In genomic region chr7:10412426-10413019, GRCh38 we compare ENCODE assay signal across 8 cellular contexts.
DNase-seq lines count a peak whose midpoint lies in the region; ATAC-seq, FAIRE-seq and TF ChIP-seq lines count a peak whose summit lies in the region.

No MANE protein-coding gene starts in this region.

- no peaks in the 10 kb centered on the region for H3K9me3 ChIP-seq in astrocyte (ENCODE audit: insufficient read depth, low read depth, low read length)

- no peaks in the 10 kb centered on the region for H3K36me3 ChIP-seq in astrocyte (ENCODE audit: insufficient read depth, low read length)

- no peaks in the 10 kb centered on the region for H3K27me3 ChIP-seq in astrocyte (ENCODE audit: insufficient read depth, low read length)

- no peak overlapping the region for H3K4me3 Mint-ChIP-seq in astrocyte (ENCODE audit: unreplicated experiment)

- no peak overlapping the region for H3K27ac ChIP-seq in astrocyte (ENCODE audit: low read depth, low read length)

- peak; percentile 58 for TF ChIP-seq CTCF in astrocyte (IDR thresholded peaks at IDR 0.05; ENCODE audit: insufficient read depth, low read depth, low read length)

- FAIRE-seq in astrocyte (lab: Jason Lieb, UNC): no peak

- H3K36me3 Mint-ChIP-seq in astrocyte (ENCODE audit: low read depth, unreplicated experiment): no peaks in the 10 kb centered on the region

- H3K4me2 ChIP-seq in astrocyte (ENCODE audit: low read length): no peak overlapping the region

- H4K20me1 ChIP-seq in astrocyte (ENCODE audit: insufficient read depth, low read length): no peaks in the 10 kb centered on the region

- no peaks in the 10 kb centered on the region for H3K4me1 Mint-ChIP-seq in astrocyte (ENCODE audit: low read depth, unreplicated experiment)

- H3K4me3 ChIP-seq in astrocyte (ENCODE audit: insufficient read depth, low read depth, low read length): no peak overlapping the region

- no peaks in the 10 kb centered on the region for H3K9me3 Mint-ChIP-seq in astrocyte (ENCODE audit: unreplicated experiment)

- ATAC-seq in GM18519 (IDR thresholded peaks at IDR 0.05; ENCODE audit: low FRiP score, unreplicated experiment) (peak; percentile 92), HG03064 (IDR thresholded peaks at IDR 0.05; ENCODE audit: low read depth, unreplicated experiment) (peak; percentile 76)
- ATAC-seq in activated CD4-positive, CD25-positive, alpha-beta regulatory T cell treated with anti-CD3 and anti-CD28 coated beads, Interleukin-2, amount 50 U/mL, for 24 hours: no peak

- H3K9ac ChIP-seq in astrocyte (ENCODE audit: low read length): no peak overlapping the region

- H3K27me3 Mint-ChIP-seq in astrocyte (ENCODE audit: low read depth, unreplicated experiment): no peaks in the 10 kb centered on the region

- peak; percentile 2 for DNase-seq in CMK (ENCODE audit: low read depth)
- DNase-seq in NCI-H2171 (lab: John Stamatoyannopoulos, UW): peak; percentile 38
- peak; percentile 12 for DNase-seq in astrocyte (ENCODE audit: low read depth)
- DNase-seq in kidney glomerular epithelial cell (lab: John Stamatoyannopoulos, UW): peak; percentile 34
- no peak for DNase-seq in activated effector memory CD4-positive, alpha-beta T cell treated with Interleukin-2 at 50 U/mL for 16 hours

- no peaks in the 10 kb centered on the region for H3K4me1 ChIP-seq in astrocyte (ENCODE audit: insufficient read depth, low read length)

- H2AFZ ChIP-seq in astrocyte (ENCODE audit: low read depth, low read length): no peak overlapping the region

- no peaks in the 10 kb centered on the region for H3K79me2 ChIP-seq in astrocyte (ENCODE audit: insufficient read depth, low read length)

- no peak overlapping the region for H3K27ac Mint-ChIP-seq in astrocyte (ENCODE audit: unreplicated experiment)

Comparison
In these comparisons a context has a peak if more than half of its experiments do, and no peak if none do; other contexts are left out.
1. ATAC-seq: peak in GM18519 (single experiment) and HG03064 (single experiment); none in activated CD4-positive, CD25-positive, alpha-beta regulatory T cell treated with anti-CD3 and anti-CD28 coated beads, Interleukin-2, amount 50 U/mL, for 24 hours (0 of 2).